In genomic region chr20:63497138-63497945, GRCh38 we compare ENCODE assay signal across 2 cellular contexts.
TF ChIP-seq lines count a peak whose summit lies in the region.

No MANE protein-coding gene starts in this region.

TF ChIP-seq in A549, 52 proteins besides CTCF, POLR2A, EP300 and RAD21 (continued from another document):
- TF ChIP-seq HMGXB4 (CRISPR knock-in tag; IDR thresholded peaks at IDR 0.05; ENCODE audit: borderline replicate concordance), result no peak

TF ChIP-seq in HCT116, 20 proteins besides CTCF, POLR2A, EP300 and RAD21 (continued from another document):
- TF ChIP-seq REST (IDR thresholded peaks at IDR 0.05; ENCODE audit: low read depth) (no peak), ZFX (IDR thresholded peaks at IDR 0.05) (no peak), POLR2AphosphoS5 (IDR thresholded peaks at IDR 0.05; ENCODE audit: low read depth, low read length) (no peak), YY1 (IDR thresholded peaks at IDR 0.05; ENCODE audit: extremely low read depth, insufficient replicate concordance, low read depth, low read length) (no peak), SRF (IDR thresholded peaks at IDR 0.05; ENCODE audit: low read depth) (no peak), ELF1 (IDR thresholded peaks at IDR 0.05; ENCODE audit: borderline replicate concordance, low read depth) (no peak), TCF7L2 (IDR thresholded peaks at IDR 0.05; ENCODE audit: borderline replicate concordance, extremely low read depth, insufficient read depth, insufficient read length) (no peak), SIN3A (IDR thresholded peaks at IDR 0.05; ENCODE audit: low read depth) (no peak), CBX3 (IDR thresholded peaks at IDR 0.05; ENCODE audit: low read depth) (no peak), JUND (IDR thresholded peaks at IDR 0.05) (no peak), SP1 (IDR thresholded peaks at IDR 0.05; ENCODE audit: low read depth) (no peak), ATF3 (IDR thresholded peaks at IDR 0.05) (no peak), ZBTB33 (IDR thresholded peaks at IDR 0.05; ENCODE audit: extremely low read depth, insufficient replicate concordance, low read length) (no peak)
